In genomic region chr5:57724836-57725235, GRCh38 we compare ENCODE assay signal across 19 cellular contexts.
DNase-seq lines count a peak whose midpoint lies in the region; ATAC-seq, FAIRE-seq and TF ChIP-seq lines count a peak whose summit lies in the region.
"Had no signal": no experiment of that assay in that cellular context is flagged by ENCODE, and none has a peak within 500 bp of the region (broad histone marks: within the 10 kb centered on the region; RNA-seq: fewer than 3 reads in every experiment).

No MANE protein-coding gene starts in this region.

- H3K18ac ChIP-seq in IMR-90 (ENCODE audit: low read depth, low read length), result peak overlapping the region; percentile 97; the same call in 1 of the 2 replicates
- H3K18ac ChIP-seq in mesendoderm (ENCODE audit: low read length), result no peak overlapping the region

- BruUV-seq in IMR-90 (replicated peaks; lab: Mats Ljungman, UMichigan), result no TSS peak

- in situ Hi-C loops in IMR-90 (cut with MboI; ENCODE audit: low sequenced_read_pairs), result no loop called here

- H3K9me3 ChIP-seq in IMR-90 (ENCODE audit: control insufficient read depth, insufficient read depth, low read length), result no peaks in the 10 kb centered on the region
- H3K9me3 ChIP-seq in suprapubic skin, result no peaks in the 10 kb centered on the region

- no peak for TF ChIP-seq RAD21 in IMR-90 (IDR thresholded peaks at IDR 0.05; ENCODE audit: low read length)

- no peaks in the 10 kb centered on the region for H3K4me1 Mint-ChIP-seq in activated CD8-positive, alpha-beta T cell treated with anti-CD3 and anti-CD28 coated beads for 36 hours (ENCODE audit: low read depth)
- H3K4me1 Mint-ChIP-seq: activated CD4-positive, alpha-beta memory T cell treated with anti-CD3 and anti-CD28 coated beads, Interleukin-2, amount 10 ng/mL, durations not matched to agents 7 days and 5 days; activated naive CD8-positive, alpha-beta T cell treated with anti-CD3 and anti-CD28 coated beads, Interleukin-2, amount 10 ng/mL, durations not matched to agents 7 days and 5 days; T-helper 17 cell had no signal

- intact Hi-C loops in IMR-90 (cut with micrococcal nuclease), result no loop called here
- intact Hi-C loops in activated CD8-positive, alpha-beta T cell treated with anti-CD3 and anti-CD28 coated beads for 36 hours (cut with micrococcal nuclease), result no loop called here

- H3K9ac ChIP-seq in IMR-90 (ENCODE audit: low read depth, low read length) (no peak overlapping the region; the same call in 1 of the 2 replicates), mesendoderm (ENCODE audit: low read length) (no peak overlapping the region)

- peak overlapping the region; percentile 55; the same call in 1 of the 2 replicates for H2BK20ac ChIP-seq in IMR-90 (ENCODE audit: low read depth, low read length)

- H2AFZ ChIP-seq in IMR-90 (replicated peaks; ENCODE audit: low read length, poor library complexity), result no peak overlapping the region

- H3K4ac ChIP-seq in IMR-90 (ENCODE audit: low read depth, low read length) (peak overlapping the region; percentile 29), mesendoderm (ENCODE audit: low read depth, low read length) (no peak overlapping the region)

- H4K20me1 ChIP-seq in IMR-90 (ENCODE audit: insufficient read depth, low read length), result no peaks in the 10 kb centered on the region

- H3K4me2 ChIP-seq in IMR-90 (ENCODE audit: low read depth, low read length), result peak overlapping the region; percentile 23; the same call in 1 of the 2 replicates
- no peak overlapping the region for H3K4me2 ChIP-seq in mesendoderm (ENCODE audit: low read length)

- CTCF ChIA-PET in BJ (lab: Yijun Ruan, JAX) (interaction anchor here (1.0 kb wide), 1 partner anchor 163 kb away, joined by 4 read pairs; no protein-coding TSS in a partner anchor), IMR-90 (lab: Yijun Ruan, JAX) (no interaction called here)
- CTCF ChIA-PET in activated CD8-positive, alpha-beta T cell treated with anti-CD3 and anti-CD28 coated beads for 36 hours (lab: Charles Lee), result no interaction called here

- H2BK5ac ChIP-seq in IMR-90 (ENCODE audit: low read depth, low read length, poor library complexity, severe bottlenecking) (peak overlapping the region; percentile 68), mesendoderm (ENCODE audit: low read length) (no peak overlapping the region)

- no peak overlapping the region for H2AK9ac ChIP-seq in IMR-90 (replicated peaks; ENCODE audit: low read depth, low read length, poor library complexity)

- H3K36me3 Mint-ChIP-seq in activated CD8-positive, alpha-beta T cell treated with anti-CD3 and anti-CD28 coated beads for 36 hours (ENCODE audit: low read depth), result no peaks in the 10 kb centered on the region
- H3K36me3 Mint-ChIP-seq: activated naive CD8-positive, alpha-beta T cell treated with anti-CD3 and anti-CD28 coated beads, Interleukin-2, amount 10 ng/mL, durations not matched to agents 7 days and 5 days had no signal

- H3K4me1 ChIP-seq in IMR-90 (ENCODE audit: control insufficient read depth, insufficient read depth, low read length), result peaks cover 13% of the 10 kb centered on the region
- no peaks in the 10 kb centered on the region for H3K4me1 ChIP-seq in mesendoderm (ENCODE audit: control insufficient read depth, low read depth, low read length)
- H3K4me1 ChIP-seq in suprapubic skin, result peaks cover 3% of the 10 kb centered on the region
- H3K4me1 ChIP-seq: left ventricle myocardium inferior, sigmoid colon had no signal

- H3K27ac ChIP-seq in IMR-90 (ENCODE audit: insufficient read depth, low read length), result peak overlapping the region; percentile 34; the same call in 1 of the 2 replicates
- no peak overlapping the region for H3K27ac ChIP-seq in mesendoderm (ENCODE audit: low read depth, low read length)
- no peak overlapping the region for H3K27ac ChIP-seq in suprapubic skin
- H3K27ac ChIP-seq: left ventricle myocardium inferior, sigmoid colon had no signal

- peak; percentile 70 for DNase-seq in BJ (ENCODE audit: low read depth)
- DNase-seq in IMR-90, result peak; percentile 73
- DNase-seq in bronchial epithelial cell (ENCODE audit: low read depth), result peak; percentile 75
- peak; percentile 6 for DNase-seq in mesendoderm
- no peak for DNase-seq in activated CD8-positive, alpha-beta T cell treated with anti-CD3 and anti-CD28 coated beads for 36 hours
- no peak for DNase-seq in suprapubic skin (ENCODE audit: low spot score in 2 of 2)
- DNase-seq in DMS153 (lab: John Stamatoyannopoulos, UW), result no peak
- DNase-seq in DMS53 treated with DMSO at 0.1 percent for 48 hours (lab: John Stamatoyannopoulos, UW; ENCODE audit: unreplicated experiment), result no peak
- DNase-seq: activated CD4-positive, alpha-beta memory T cell treated with anti-CD3 and anti-CD28 coated beads, Interleukin-2, amount 10 ng/mL, durations not matched to agents 7 days and 5 days; activated naive CD8-positive, alpha-beta T cell treated with anti-CD3 and anti-CD28 coated beads, Interleukin-2, amount 10 ng/mL, durations not matched to agents 7 days and 5 days; caudate nucleus; effector memory CD8-positive, alpha-beta T cell; GOT3; left ventricle myocardium inferior; NCI-H446 treated with DMSO at 0.1 percent for 48 hours; SHP77 treated with DMSO at 0.1 percent for 48 hours; sigmoid colon; stimulated activated CD4-positive, alpha-beta T cell treated with anti-CD3 and anti-CD28 coated beads, Interleukin-2, amount 100 ng/mL, for 48 hours; T-helper 17 cell had no signal

- no peak for TF ChIP-seq EP300 in suprapubic skin (IDR thresholded peaks at IDR 0.05)

- H3K9me3 Mint-ChIP-seq in activated CD8-positive, alpha-beta T cell treated with anti-CD3 and anti-CD28 coated beads for 36 hours, result no peaks in the 10 kb centered on the region
- H3K9me3 Mint-ChIP-seq: activated CD4-positive, alpha-beta memory T cell treated with anti-CD3 and anti-CD28 coated beads, Interleukin-2, amount 10 ng/mL, durations not matched to agents 7 days and 5 days; activated naive CD8-positive, alpha-beta T cell treated with anti-CD3 and anti-CD28 coated beads, Interleukin-2, amount 10 ng/mL, durations not matched to agents 7 days and 5 days had no signal

- FAIRE-seq in bronchial epithelial cell (lab: Jason Lieb, UNC), result no peak

- H2BK120ac ChIP-seq in IMR-90 (ENCODE audit: low read depth, low read length) (peak overlapping the region; percentile 60), mesendoderm (ENCODE audit: low read depth, low read length) (no peak overlapping the region)

- 100% methylated on average over 1 of the region's 2 CpGs; no CpG with 5 or more reads in 1 of the 2 experiments for WGBS in IMR-90 (ENCODE audit: extremely low coverage in 2 of 2, insufficient read length in 1 of 2), 2 experiments
- no CpG with 5 or more reads among the region's 2 CpGs for WGBS in mesendoderm (ENCODE audit: extremely low coverage, insufficient coverage, low lambda C conversion rate)
- WGBS in suprapubic skin, result 60% methylated on average over 2 of the region's 2 CpGs

- H3K79me1 ChIP-seq in IMR-90 (ENCODE audit: low read depth in 1 of 2, low read length in 2 of 2) (no peaks in the 10 kb centered on the region), mesendoderm (ENCODE audit: low read length) (no peaks in the 10 kb centered on the region)

- peak overlapping the region; percentile 15; the same call in 1 of the 2 replicates for H3K23ac ChIP-seq in IMR-90 (ENCODE audit: low read depth, low read length)
- no peak overlapping the region for H3K23ac ChIP-seq in mesendoderm (ENCODE audit: low read length)

- H3K36me3 ChIP-seq in BJ (ENCODE audit: control insufficient read depth, insufficient read depth, low read length) (no peaks in the 10 kb centered on the region), IMR-90 (ENCODE audit: control insufficient read depth, insufficient read depth, low read length) (no peaks in the 10 kb centered on the region), bronchial epithelial cell (ENCODE audit: control insufficient read depth, insufficient read depth, low read length) (no peaks in the 10 kb centered on the region), mesendoderm (ENCODE audit: control insufficient read depth, insufficient read depth, low read length) (no peaks in the 10 kb centered on the region), suprapubic skin (no peaks in the 10 kb centered on the region)
- H3K36me3 ChIP-seq: left ventricle myocardium inferior, sigmoid colon had no signal

- POLR2A ChIA-PET in BJ (lab: Charles Lee) (no interaction called here), IMR-90 (lab: Charles Lee; ENCODE audit: unreplicated experiment) (no interaction called here)
- POLR2A ChIA-PET in activated CD8-positive, alpha-beta T cell treated with anti-CD3 and anti-CD28 coated beads for 36 hours (lab: Charles Lee), result no interaction called here

- H3K14ac ChIP-seq in IMR-90 (replicated peaks; ENCODE audit: low read depth, low read length), result peak overlapping the region; percentile 7; the same call in 1 of the 2 replicates

- peak; percentile 95 for ATAC-seq in IMR-90 (ENCODE audit: low read depth)
- ATAC-seq in activated CD8-positive, alpha-beta T cell treated with anti-CD3 and anti-CD28 coated beads for 36 hours, result no peak
- ATAC-seq: effector memory CD8-positive, alpha-beta T cell; T-helper 17 cell had no signal

- H4K5ac ChIP-seq in IMR-90 (ENCODE audit: low read depth, low read length) (0 out of 2 replicates have a peak overlapping the region, but pooled peaks have one; percentile 0), mesendoderm (ENCODE audit: low read length) (no peak overlapping the region)

- H2BK15ac ChIP-seq in IMR-90 (ENCODE audit: low read depth, low read length) (peak overlapping the region; percentile 28; the same call in 2 of the 3 replicates), mesendoderm (replicated peaks; ENCODE audit: low read depth) (no peak overlapping the region)

- H3K4me3 ChIP-seq in BJ (ENCODE audit: low read depth, low read length), result no peak overlapping the region
- no peak overlapping the region for H3K4me3 ChIP-seq in IMR-90 (ENCODE audit: insufficient read depth, low read depth, low read length)
- H3K4me3 ChIP-seq in bronchial epithelial cell (ENCODE audit: low read depth, low read length), result no peak overlapping the region
- no peak overlapping the region for H3K4me3 ChIP-seq in mesendoderm (ENCODE audit: low read length)
- no peak overlapping the region for H3K4me3 ChIP-seq in suprapubic skin
- H3K4me3 ChIP-seq: left ventricle myocardium inferior, sigmoid colon had no signal

- dilution Hi-C loops in IMR-90 (cut with HindIII; ENCODE audit: low sequenced_read_pairs, unreplicated experiment), result no loop called here

- H3K27ac Mint-ChIP-seq in activated CD8-positive, alpha-beta T cell treated with anti-CD3 and anti-CD28 coated beads for 36 hours, result no peak overlapping the region
- H3K27ac Mint-ChIP-seq: activated CD4-positive, alpha-beta memory T cell treated with anti-CD3 and anti-CD28 coated beads, Interleukin-2, amount 10 ng/mL, durations not matched to agents 7 days and 5 days; activated naive CD8-positive, alpha-beta T cell treated with anti-CD3 and anti-CD28 coated beads, Interleukin-2, amount 10 ng/mL, durations not matched to agents 7 days and 5 days; effector memory CD8-positive, alpha-beta T cell; T-helper 17 cell had no signal

- H3K9me1 ChIP-seq in IMR-90 (ENCODE audit: insufficient read depth, low read length), result peaks cover 3% of the 10 kb centered on the region; the same call in 1 of the 2 replicates

- H3K4me3 Mint-ChIP-seq in activated CD8-positive, alpha-beta T cell treated with anti-CD3 and anti-CD28 coated beads for 36 hours, result no peak overlapping the region
- H3K4me3 Mint-ChIP-seq: activated CD4-positive, alpha-beta memory T cell treated with anti-CD3 and anti-CD28 coated beads, Interleukin-2, amount 10 ng/mL, durations not matched to agents 7 days and 5 days; activated naive CD8-positive, alpha-beta T cell treated with anti-CD3 and anti-CD28 coated beads, Interleukin-2, amount 10 ng/mL, durations not matched to agents 7 days and 5 days; effector memory CD8-positive, alpha-beta T cell; T-helper 17 cell had no signal

- no peak for TF ChIP-seq CTCF in BJ (IDR thresholded peaks at IDR 0.05; ENCODE audit: insufficient read depth, low read depth, low read length)
- TF ChIP-seq CTCF in IMR-90 (conservative IDR thresholded peaks at IDR 0.05; ENCODE audit: low read depth, low read length), result no peak
- no peak for TF ChIP-seq CTCF in bronchial epithelial cell (IDR thresholded peaks at IDR 0.05; ENCODE audit: insufficient read depth, low read length, severe bottlenecking)
- TF ChIP-seq CTCF in activated CD8-positive, alpha-beta T cell treated with anti-CD3 and anti-CD28 coated beads for 36 hours (IDR thresholded peaks at IDR 0.05), result no peak
- TF ChIP-seq CTCF in suprapubic skin (IDR thresholded peaks at IDR 0.05), result no peak

- TF ChIP-seq POLR2A in IMR-90 (IDR thresholded peaks at IDR 0.05; ENCODE audit: low read depth, low read length) (no peak), suprapubic skin (IDR thresholded peaks at IDR 0.05) (no peak)

- H3K27me3 ChIP-seq in BJ (ENCODE audit: control insufficient read depth, insufficient read depth, low read length), result no peaks in the 10 kb centered on the region
- H3K27me3 ChIP-seq in IMR-90 (ENCODE audit: control insufficient read depth, insufficient read depth, low read length), result no peaks in the 10 kb centered on the region
- no peaks in the 10 kb centered on the region for H3K27me3 ChIP-seq in bronchial epithelial cell (ENCODE audit: control insufficient read depth, insufficient read depth, low read length)
- peaks cover 2% of the 10 kb centered on the region for H3K27me3 ChIP-seq in mesendoderm (ENCODE audit: insufficient read depth, low read length, poor library complexity)
- no peaks in the 10 kb centered on the region for H3K27me3 ChIP-seq in suprapubic skin
- H3K27me3 ChIP-seq: sigmoid colon had no signal

- no peaks in the 10 kb centered on the region for H3K79me2 ChIP-seq in mesendoderm (ENCODE audit: control insufficient read depth, insufficient read depth, low read length)

- H4K8ac ChIP-seq in IMR-90 (ENCODE audit: low read depth in 2 of 2, low read length in 2 of 2) (peak overlapping the region in 1 of 2 experiments; percentile 65; a peak in 3 of 4 replicates), mesendoderm (ENCODE audit: low read depth, low read length) (no peak overlapping the region)

- H2AK5ac ChIP-seq in IMR-90 (ENCODE audit: low read depth, low read length) (no peak overlapping the region), mesendoderm (ENCODE audit: low read length) (no peak overlapping the region)

- no peak overlapping the region for H3K56ac ChIP-seq in IMR-90 (ENCODE audit: extremely low read depth, insufficient read depth, low read length)
- no peak overlapping the region for H3K56ac ChIP-seq in mesendoderm (ENCODE audit: low read length)

- peaks cover 10% of the 10 kb centered on the region for H3K27me3 Mint-ChIP-seq in activated CD8-positive, alpha-beta T cell treated with anti-CD3 and anti-CD28 coated beads for 36 hours
- H3K27me3 Mint-ChIP-seq: activated naive CD8-positive, alpha-beta T cell treated with anti-CD3 and anti-CD28 coated beads, Interleukin-2, amount 10 ng/mL, durations not matched to agents 7 days and 5 days had no signal

- peak overlapping the region; percentile 60; the same call in 1 of the 2 replicates for H4K91ac ChIP-seq in IMR-90 (ENCODE audit: insufficient read depth, low read depth, low read length)

Comparison
In these comparisons a context has a peak if more than half of its experiments do, and no peak if none do; other contexts are left out.
1. DNase-seq: peak in BJ (single experiment), IMR-90 (single experiment), bronchial epithelial cell (single experiment) and mesendoderm (single experiment); none in activated CD8-positive, alpha-beta T cell treated with anti-CD3 and anti-CD28 coated beads for 36 hours (single experiment), suprapubic skin (0 of 2), DMS153 (single experiment) and DMS53 treated with DMSO at 0.1 percent for 48 hours (single experiment).